Comparison of ENCODE assay signal across 8 cellular contexts in genomic region chr13:111152836-111153235, GRCh38. TPM values are rescaled to one million over a fixed set of nuclear protein-coding genes. Genes with fewer than 3 reads are reported as not detected.
DNase-seq lines count a peak whose midpoint lies in the region; ATAC-seq and TF ChIP-seq lines count a peak whose summit lies in the region.

No MANE protein-coding gene starts in this region.

- no peaks in the 10 kb centered on the region for H3K9me3 ChIP-seq in psoas muscle

- 6 to 11% (median 7%) methylated on average over 9 of the region's 9 CpGs for WGBS in psoas muscle, 3 donors

- H3K27me3 ChIP-seq in psoas muscle (ENCODE audit: insufficient read depth in 3 of 3, low read length in 2 of 3) = no peaks in the 10 kb centered on the region

- H3K4me3 ChIP-seq in fibroblast of pulmonary artery (replicated peaks; ENCODE audit: low read depth, low read length) (peak overlapping the region; percentile 81), psoas muscle (peak overlapping the region; percentile 83)

- no peaks in the 10 kb centered on the region for H3K36me3 ChIP-seq in psoas muscle (ENCODE audit: insufficient read depth in 1 of 2, low read depth in 1 of 2)

- H3K27ac ChIP-seq in psoas muscle = peak overlapping the region; percentile 96

- TF ChIP-seq CTCF in fibroblast of pulmonary artery (IDR thresholded peaks at IDR 0.05; ENCODE audit: low read length, missing control alignments) (no peak), psoas muscle (IDR thresholded peaks at IDR 0.05) (no peak)

- intact Hi-C loops in psoas muscle (cut with DNase I) = loop anchor here in 1 of 2 donors (5.0 kb wide), 1 partner anchor 36 kb away; the partner anchor contains the start of gene ARHGEF7

- H3K4me1 ChIP-seq in psoas muscle = peaks cover 28% of the 10 kb centered on the region

- DNase-seq in DMS 273 (lab: John Stamatoyannopoulos, UW; ENCODE audit: unreplicated experiment) (peak; percentile 34), DMS 273 treated with DMSO at 0.1 percent for 48 hours (lab: John Stamatoyannopoulos, UW) (no peak), SK-MEL-5 (ENCODE audit: low read depth, low spot score) (peak; percentile 22), fibroblast of pulmonary artery (ENCODE audit: low read depth) (no peak), psoas muscle (no peak), NCI-H1092 treated with DMSO at 0.1 percent for 48 hours (lab: John Stamatoyannopoulos, UW) (no peak), LoVo (ENCODE audit: low spot score) (no peak), T1000 (lab: John Stamatoyannopoulos, UW) (no peak)

- in situ Hi-C loops in SK-MEL-5 (cut with HindIII; ENCODE audit: low pct_unique_long_range_greater_than_20kb, low sequenced_read_pairs) = no loop called here

- ATAC-seq in psoas muscle = peak in 2 of 4 donors; percentile 19 to 33

RNA-seq across cellular contexts. Expression of gene ARHGEF7, which starts 37.7 kb away (rescaled TPM):
- 29.1 and 29.4 TPM in 2 replicates for total RNA-seq in SK-MEL-5 (2014; rRNA removed; shearing (Covaris generic))
- 36.6 and 39.9 TPM in 2 replicates for polyA plus RNA-seq in SK-MEL-5 (2015; cell fraction: cytosol; rRNA removed)
- 241 and 259 TPM in 2 replicates for polyA plus RNA-seq in SK-MEL-5 (2015; cell fraction: nucleus; rRNA removed)
- 10 to 100 TPM; 44.1 to 53.6 (median 52.7) TPM for total RNA-seq in psoas muscle
- polyA plus RNA-seq in psoas muscle = 10 to 100 TPM; 21.6 to 46.8 (median 22.3) TPM

Comparison
In these comparisons a context has a peak if more than half of its experiments do, and no peak if none do; other contexts are left out.
1. DNase-seq: peak in DMS 273 (single experiment) and SK-MEL-5 (single experiment); none in DMS 273 treated with DMSO at 0.1 percent for 48 hours (single experiment), fibroblast of pulmonary artery (single experiment), psoas muscle (0 of 2), NCI-H1092 treated with DMSO at 0.1 percent for 48 hours (single experiment), LoVo (single experiment) and T1000 (single experiment).